In the genomic region with DNA sequence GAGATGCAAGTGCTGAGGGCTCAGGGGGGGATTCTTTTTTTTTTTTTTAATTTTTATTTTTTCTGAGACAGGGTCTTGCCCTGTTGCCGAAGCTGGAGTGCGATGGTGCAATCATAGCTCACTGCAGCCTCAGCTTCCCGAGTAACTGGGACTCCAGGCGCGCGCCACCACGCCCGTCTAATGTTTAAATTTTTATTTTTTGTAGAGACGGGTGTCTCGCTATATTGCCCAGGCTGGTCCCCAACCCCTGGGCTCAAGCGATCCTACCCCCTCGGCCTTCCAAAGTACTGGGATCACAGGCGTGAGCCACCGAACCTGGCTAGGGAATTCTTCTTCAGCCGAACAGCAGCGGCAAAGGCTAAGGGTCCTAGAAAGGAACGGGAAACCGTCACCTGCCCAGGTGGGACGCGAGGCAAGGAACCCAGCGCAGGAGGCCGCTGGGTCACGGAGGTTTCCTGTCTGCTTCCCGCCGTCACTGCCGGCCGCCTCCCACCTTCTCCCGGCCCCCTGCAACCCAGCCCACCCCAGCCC, we compare ENCODE assay signal across 10 cellular contexts. TPM values are rescaled to one million over a fixed set of nuclear protein-coding genes. Genes with fewer than 3 reads are reported as not detected.
DNase-seq lines count a peak whose midpoint lies in the region; ATAC-seq and TF ChIP-seq lines count a peak whose summit lies in the region.
"Had no signal": no experiment of that assay in that cellular context is flagged by ENCODE, and none has a peak within 500 bp of the region (broad histone marks: within the 10 kb centered on the region; RNA-seq: fewer than 3 reads in every experiment).

No MANE protein-coding gene starts in this region.

- H3K36me3 ChIP-seq in OCI-LY1 (ENCODE audit: insufficient read depth, low read length), result no peaks in the 10 kb centered on the region
- H3K36me3 ChIP-seq in ectodermal cell (ENCODE audit: control insufficient read depth, insufficient read depth, low read length), result no peaks in the 10 kb centered on the region
- no peaks in the 10 kb centered on the region for H3K36me3 ChIP-seq in trophoblast cell (ENCODE audit: control insufficient read depth in 1 of 2, insufficient read depth in 2 of 2, low read length in 2 of 2)

- H2BK120ac ChIP-seq in H9 (ENCODE audit: low read depth, low read length, poor library complexity, severe bottlenecking), result no peak overlapping the region
- H2BK120ac ChIP-seq in trophoblast cell (ENCODE audit: insufficient read depth, low read length, poor library complexity), result no peak overlapping the region

- H3K4me1 Mint-ChIP-seq in H9, result peaks cover 20 to 21% of the 10 kb centered on the region in 2 experiments

- peaks cover 12% of the 10 kb centered on the region for H3K23me2 ChIP-seq in H9 (ENCODE audit: insufficient read length, low read depth, low read length, poor library complexity, severe bottlenecking)

- H2AFZ ChIP-seq in H9 (ENCODE audit: low read length) (no peak overlapping the region), OCI-LY1 (ENCODE audit: low read length) (no peak overlapping the region), trophoblast cell (ENCODE audit: insufficient read depth, low read length, poor library complexity) (no peak overlapping the region)
- H2AFZ ChIP-seq: parathyroid adenoma had no signal

- H3K36me3 Mint-ChIP-seq in H9 (ENCODE audit: insufficient read depth in 1 of 3, low read depth in 3 of 3), result no peaks in the 10 kb centered on the region

- H3K4me1 ChIP-seq in H9 (ENCODE audit: insufficient read depth, low read length), result no peaks in the 10 kb centered on the region
- H3K4me1 ChIP-seq in OCI-LY1 (ENCODE audit: insufficient read depth, low read length, severe bottlenecking), result peaks cover 34% of the 10 kb centered on the region
- H3K4me1 ChIP-seq in ectodermal cell (ENCODE audit: control insufficient read depth, insufficient read depth, low read length), result peaks cover 15% of the 10 kb centered on the region
- peaks cover 4 to 14% of the 10 kb centered on the region in 2 experiments for H3K4me1 ChIP-seq in trophoblast cell (ENCODE audit: control insufficient read depth in 1 of 2, insufficient read depth in 2 of 2, low read length in 2 of 2)
- H3K4me1 ChIP-seq: parathyroid adenoma had no signal

- no peak overlapping the region for H2AK5ac ChIP-seq in H9 (ENCODE audit: insufficient read length, low read length)
- H2AK5ac ChIP-seq in trophoblast cell (ENCODE audit: low read length), result no peak overlapping the region

- no peak overlapping the region for H3K27ac Mint-ChIP-seq in H9

- no peak overlapping the region for H2BK15ac ChIP-seq in H9 (ENCODE audit: low read depth, low read length)

- H3K79me1 ChIP-seq in H9 (ENCODE audit: insufficient read depth, low read depth, low read length, poor library complexity, severe bottlenecking) (no peaks in the 10 kb centered on the region), trophoblast cell (ENCODE audit: low read length) (no peaks in the 10 kb centered on the region)

- H4K20me1 ChIP-seq in H9 (ENCODE audit: control insufficient read depth, insufficient read depth, insufficient read length) (no peaks in the 10 kb centered on the region), OCI-LY1 (ENCODE audit: insufficient read depth, low read length) (no peaks in the 10 kb centered on the region)

- DNase-seq in H9 (no peak), trophoblast cell (no peak)

- no peak for TF ChIP-seq CTCF in H9 (conservative IDR thresholded peaks at IDR 0.05)
- TF ChIP-seq CTCF in OCI-LY1 (IDR thresholded peaks at IDR 0.05; ENCODE audit: low read length), result no peak

- H3K9me3 ChIP-seq in H9 (ENCODE audit: control insufficient read depth, low read depth, low read length) (no peaks in the 10 kb centered on the region), OCI-LY1 (ENCODE audit: low read length) (no peaks in the 10 kb centered on the region), ectodermal cell (ENCODE audit: control insufficient read depth, low read length) (no peaks in the 10 kb centered on the region), trophoblast cell (ENCODE audit: insufficient read depth, low read depth, low read length) (peaks cover 3% of the 10 kb centered on the region)

- H2BK12ac ChIP-seq in H9 (ENCODE audit: insufficient read length, low read depth, low read length) (no peak overlapping the region), trophoblast cell (ENCODE audit: low read length) (no peak overlapping the region)

- WGBS in H9 (ENCODE audit: extremely low coverage, insufficient read length, low lambda C conversion rate), result no CpG with 5 or more reads among the region's 28 CpGs
- 25 to 26% methylated on average over 28 of the region's 28 CpGs for WGBS in ectodermal cell, 2 experiments
- WGBS in trophoblast cell (ENCODE audit: extremely low coverage, insufficient coverage, insufficient read length), result no CpG with 5 or more reads among the region's 28 CpGs

- H3K4me2 ChIP-seq in H9 (ENCODE audit: insufficient read depth, insufficient read length, low read length) (peak overlapping the region; percentile 62), OCI-LY1 (ENCODE audit: low read length) (peak overlapping the region; percentile 59), trophoblast cell (ENCODE audit: low read length) (peak overlapping the region; percentile 23)

- H3K79me2 ChIP-seq in H9 (ENCODE audit: insufficient read depth, low read length) (no peaks in the 10 kb centered on the region), OCI-LY1 (ENCODE audit: insufficient read depth, low read length) (no peaks in the 10 kb centered on the region), trophoblast cell (ENCODE audit: control insufficient read depth, insufficient read depth, low read length, poor library complexity) (no peaks in the 10 kb centered on the region)
- H3K79me2 ChIP-seq: parathyroid adenoma had no signal

- no peaks in the 10 kb centered on the region; a peak in 1 of 5 replicates for H3K9me3 Mint-ChIP-seq in H9

- H2BK20ac ChIP-seq in H9 (ENCODE audit: low read depth, low read length, poor library complexity, severe bottlenecking), result no peak overlapping the region

- no peak overlapping the region for H3K18ac ChIP-seq in H9 (ENCODE audit: insufficient read length, low read depth, low read length)
- no peak overlapping the region for H3K18ac ChIP-seq in trophoblast cell (ENCODE audit: low read length)

- H3K27ac ChIP-seq in H9 (ENCODE audit: insufficient read length, low read depth, low read length) (no peak overlapping the region), OCI-LY1 (ENCODE audit: low read depth, low read length, poor library complexity, severe bottlenecking) (no peak overlapping the region), ectodermal cell (ENCODE audit: insufficient read depth, low read depth, low read length, poor library complexity, severe bottlenecking) (no peak overlapping the region), trophoblast cell (ENCODE audit: low read depth, low read length) (no peak overlapping the region)
- H3K27ac ChIP-seq: parathyroid adenoma had no signal

- H4K91ac ChIP-seq in H9 (ENCODE audit: insufficient read length, low read depth, low read length) (no peak overlapping the region), trophoblast cell (ENCODE audit: low read depth, low read length) (no peak overlapping the region)

- H4K12ac ChIP-seq in trophoblast cell (ENCODE audit: low read depth, low read length), result no peak overlapping the region

- no peak overlapping the region for H3K4ac ChIP-seq in H9 (ENCODE audit: low read depth, low read length)
- H3K4ac ChIP-seq in trophoblast cell (ENCODE audit: low read depth, low read length), result no peak overlapping the region

- no peak overlapping the region for H3K4me3 ChIP-seq in OCI-LY1 (ENCODE audit: low read depth, low read length, poor library complexity, severe bottlenecking)
- H3K4me3 ChIP-seq in ectodermal cell (ENCODE audit: insufficient read depth, low read depth, low read length), result peak overlapping the region; percentile 29
- H3K4me3 ChIP-seq in trophoblast cell (ENCODE audit: low read depth, low read length), result no peak overlapping the region

- H4K8ac ChIP-seq in H9 (replicated peaks; ENCODE audit: insufficient read length, low read depth, low read length), result no peak overlapping the region
- no peak overlapping the region for H4K8ac ChIP-seq in trophoblast cell (ENCODE audit: low read depth, low read length)

- peak overlapping the region; percentile 68 to 85 for H3K4me3 Mint-ChIP-seq in H9

- H3K9me2 ChIP-seq in OCI-LY1 (ENCODE audit: low read depth, low read length), result no peaks in the 10 kb centered on the region

- H3K14ac ChIP-seq in H9 (ENCODE audit: insufficient read depth, low read length) (no peak overlapping the region), trophoblast cell (ENCODE audit: low read length) (no peak overlapping the region)

- H3K27me3 ChIP-seq in H9 (ENCODE audit: insufficient read depth, low read length), result no peaks in the 10 kb centered on the region
- H3K27me3 ChIP-seq in OCI-LY1 (ENCODE audit: insufficient read depth, low read length), result no peaks in the 10 kb centered on the region; the same call in 1 of the 2 replicates
- H3K27me3 ChIP-seq in ectodermal cell (ENCODE audit: control insufficient read depth, insufficient read depth, low read length, poor library complexity, severe bottlenecking), result peaks cover 99% of the 10 kb centered on the region
- peaks cover 28% of the 10 kb centered on the region for H3K27me3 ChIP-seq in trophoblast cell (ENCODE audit: insufficient read depth, low read length)

- H4K5ac ChIP-seq in H9 (ENCODE audit: insufficient read length, low read depth, low read length), result no peak overlapping the region

- H3K23ac ChIP-seq in H9 (ENCODE audit: insufficient read length, low read depth, low read length) (no peak overlapping the region), trophoblast cell (ENCODE audit: low read length) (no peak overlapping the region)

- H3T11ph ChIP-seq in H9 (ENCODE audit: low read length), result no peak overlapping the region

- no peaks in the 10 kb centered on the region for H3F3A ChIP-seq in OCI-LY1 (ENCODE audit: insufficient read depth, low read length)

- H3K27me3 Mint-ChIP-seq in H9 (ENCODE audit: low read depth), result peaks cover 62% of the 10 kb centered on the region

- ATAC-seq in GM21423 (IDR thresholded peaks at IDR 0.05; ENCODE audit: unreplicated experiment) (no peak), HG03378 (IDR thresholded peaks at IDR 0.05; ENCODE audit: unreplicated experiment) (no peak), HG02884 (IDR thresholded peaks at IDR 0.05; ENCODE audit: unreplicated experiment) (no peak)

- no peak overlapping the region for H2BK5ac ChIP-seq in H9 (ENCODE audit: insufficient read length, low read length)
- no peak overlapping the region for H2BK5ac ChIP-seq in trophoblast cell (ENCODE audit: low read depth, low read length, poor library complexity)

- H3K56ac ChIP-seq in H9 (ENCODE audit: insufficient read length, low read depth, low read length), result no peak overlapping the region

- H3K9ac ChIP-seq in H9 (ENCODE audit: extremely low read depth, insufficient read length, low read length) (no peak overlapping the region), OCI-LY1 (ENCODE audit: low read length) (no peak overlapping the region), trophoblast cell (ENCODE audit: low read length) (no peak overlapping the region)
- H3K9ac ChIP-seq: parathyroid adenoma had no signal

RNA-seq across cellular contexts. Expression of a gene that starts 13.3 kb away (rescaled TPM):
- not detected in 2 replicates for total RNA-seq in H9 (2021)
- polyA plus RNA-seq in ectodermal cell (2013, experiment 1 of 4), result not detected
- polyA plus RNA-seq in ectodermal cell (2013, experiment 2 of 4), result not detected
- not detected for polyA plus RNA-seq in ectodermal cell (2013, experiment 3 of 4)
- not detected for polyA plus RNA-seq in ectodermal cell (2013, experiment 4 of 4)
- 0.06 TPM in 1 of 2 replicates, not detected in the other for polyA plus RNA-seq in trophoblast cell (2013)
- total RNA-seq: cardiac septum; T-helper 2 cell treated with Interferon-gamma antibody and Interleukin-4, amounts not matched to agents 100 ng/mL and 5 ng/mL, for 36 hours had no signal

RNA-seq across cellular contexts. Expression of a gene that starts 39.9 kb away (rescaled TPM):
- total RNA-seq in H9 (2021), result 6.2 and 6.4 TPM in 2 replicates
- 9.6 TPM for polyA plus RNA-seq in ectodermal cell (2013, experiment 1 of 4)
- 8.5 TPM for polyA plus RNA-seq in ectodermal cell (2013, experiment 2 of 4)
- polyA plus RNA-seq in ectodermal cell (2013, experiment 3 of 4), result 8.9 TPM
- polyA plus RNA-seq in ectodermal cell (2013, experiment 4 of 4), result 9.2 TPM
- 8.3 and 8.5 TPM in 2 replicates for polyA plus RNA-seq in trophoblast cell (2013)
